ENCODE assay signal across 14 cellular contexts in genomic region chr11:882593-882992, GRCh38.
"Had no signal": no experiment of that assay in that cellular context is flagged by ENCODE, and none has a peak within 500 bp of the region (broad histone marks: within the 10 kb centered on the region; RNA-seq: fewer than 3 reads in every experiment).

No MANE protein-coding gene starts in this region.

- H3K27ac ChIP-seq: adrenal gland, lower lobe of right lung, neural progenitor cell, parathyroid adenoma, sigmoid colon had no signal

- H3K4me3 Mint-ChIP-seq: activated B cell treated with CpG ODN at 0.5 μM for 24 hours; activated CD4-positive, alpha-beta T cell treated with anti-CD3 and anti-CD28 coated beads, Interleukin-2, amount 10 ng/mL, durations not matched to agents 24 days and 14 days; central memory CD8-positive, alpha-beta T cell; neural progenitor cell had no signal

- H3K27me3 Mint-ChIP-seq: activated B cell treated with CpG ODN at 0.5 μM for 24 hours; activated CD4-positive, alpha-beta T cell treated with anti-CD3 and anti-CD28 coated beads, Interleukin-2, amount 10 ng/mL, durations not matched to agents 24 days and 14 days; central memory CD8-positive, alpha-beta T cell had no signal

- DNase-seq: activated B cell treated with CpG ODN at 0.5 μM for 24 hours; activated CD4-positive, alpha-beta T cell treated with anti-CD3 and anti-CD28 coated beads, Interleukin-2, amount 10 ng/mL, durations not matched to agents 24 days and 14 days; activated CD8-positive, alpha-beta memory T cell treated with anti-CD3 and anti-CD28 coated beads, Interleukin-2, amount 50 U/mL, for 48 hours; adrenal gland; dermis blood vessel endothelial cell; left colon; lower lobe of right lung; midbrain; sigmoid colon; spleen; T-helper 2 cell had no signal

- H3K9me3 ChIP-seq: adrenal gland, lower lobe of right lung, sigmoid colon, spleen had no signal

- H3K27ac Mint-ChIP-seq: activated B cell treated with CpG ODN at 0.5 μM for 24 hours; activated CD4-positive, alpha-beta T cell treated with anti-CD3 and anti-CD28 coated beads, Interleukin-2, amount 10 ng/mL, durations not matched to agents 24 days and 14 days; neural progenitor cell had no signal

- ATAC-seq: left colon, lower lobe of right lung had no signal

- H3K4me1 Mint-ChIP-seq: activated B cell treated with CpG ODN at 0.5 μM for 24 hours; activated CD4-positive, alpha-beta T cell treated with anti-CD3 and anti-CD28 coated beads, Interleukin-2, amount 10 ng/mL, durations not matched to agents 24 days and 14 days; neural progenitor cell had no signal

- H3K9me3 Mint-ChIP-seq: activated B cell treated with CpG ODN at 0.5 μM for 24 hours; activated CD4-positive, alpha-beta T cell treated with anti-CD3 and anti-CD28 coated beads, Interleukin-2, amount 10 ng/mL, durations not matched to agents 24 days and 14 days; central memory CD8-positive, alpha-beta T cell; neural progenitor cell had no signal

- H3K36me3 ChIP-seq: adrenal gland, neural progenitor cell had no signal
